In genomic region chr4:115325836-115326235, GRCh38 we compare ENCODE assay signal across 22 cellular contexts.
"Had no signal": no experiment of that assay in that cellular context is flagged by ENCODE, and none has a peak within 500 bp of the region (broad histone marks: within the 10 kb centered on the region; RNA-seq: fewer than 3 reads in every experiment).

No MANE protein-coding gene starts in this region.

- H2AFZ ChIP-seq: parathyroid adenoma had no signal

- H3K27ac ChIP-seq: ascending aorta, esophagus muscularis mucosa, lower lobe of right lung, parathyroid adenoma, sigmoid colon, spleen, WERI-Rb-1 had no signal

- H3K27me3 ChIP-seq: ascending aorta, esophagus muscularis mucosa, sigmoid colon, spleen had no signal

- H3K4me1 ChIP-seq: ascending aorta, esophagus muscularis mucosa, lower lobe of right lung, parathyroid adenoma, sigmoid colon, spleen had no signal

- DNase-seq: activated CD4-positive, alpha-beta T cell treated with anti-CD3 and anti-CD28 coated beads for 1 hour; activated CD8-positive, alpha-beta memory T cell treated with anti-CD3 and anti-CD28 coated beads for 24 hours; activated CD8-positive, alpha-beta memory T cell treated with anti-CD3 and anti-CD28 coated beads, Interleukin-2, amount 50 U/mL, for 48 hours; activated effector memory CD4-positive, alpha-beta T cell treated with Interleukin-2 at 50 U/mL for 16 hours; activated naive CD4-positive, alpha-beta T cell treated with anti-CD3 and anti-CD28 coated beads, Interleukin-2, amount 50 U/mL, for 16 hours; activated T-cell treated with anti-CD3 and anti-CD28 coated beads, Interleukin-2, amount 50 U/mL, for 48 hours; cerebellar nuclear complex; effector CD8-positive, alpha-beta T cell; hippocampal formation; islet precursor cell; lower lobe of right lung; sigmoid colon; spleen; stimulated activated naive CD4-positive, alpha-beta T cell; T-helper 1 cell; T-helper 9 cell; WERI-Rb-1 had no signal

- H3K9ac ChIP-seq: parathyroid adenoma had no signal

- H3K79me2 ChIP-seq: parathyroid adenoma had no signal

- FAIRE-seq: bronchial epithelial cell had no signal

- H3K36me3 ChIP-seq: ascending aorta, esophagus muscularis mucosa, lower lobe of right lung, sigmoid colon, spleen, WERI-Rb-1 had no signal

- H3K4me3 ChIP-seq: ascending aorta, esophagus muscularis mucosa, lower lobe of right lung, sigmoid colon, spleen had no signal

- H3K9me3 ChIP-seq: ascending aorta, esophagus muscularis mucosa, lower lobe of right lung, sigmoid colon, spleen had no signal

- ATAC-seq: lower lobe of right lung; natural killer cell treated with Interleukin-12 subunit alpha and Interleukin-12 subunit beta and Interleukin-15 and Interleukin-18, amount 100 ng/mL, for 72 hours had no signal
